9 cellular contexts compared by ENCODE assay signal in genomic region chr1:164659621-164660414, GRCh38.
DNase-seq lines count a peak whose midpoint lies in the region; ATAC-seq and TF ChIP-seq lines count a peak whose summit lies in the region.
"Had no signal": no experiment of that assay in that cellular context is flagged by ENCODE, and none has a peak within 500 bp of the region (broad histone marks: within the 10 kb centered on the region; RNA-seq: fewer than 3 reads in every experiment).

No MANE protein-coding gene starts in this region.

- POLR2A ChIA-PET in MCF 10A (lab: Yijun Ruan, JAX): no interaction called here
- POLR2A ChIA-PET in activated CD8-positive, alpha-beta T cell treated with anti-CD3 and anti-CD28 coated beads, Interleukin-2, amount 10 ng/mL, durations not matched to agents 7 days and 5 days (lab: Charles Lee): interaction anchor here (0.8 kb wide), 1 partner anchor 8 kb away, joined by 3 read pairs; no protein-coding TSS in a partner anchor

- BruUV-seq in MCF 10A (replicated peaks; lab: Mats Ljungman, UMichigan): no TSS peak

- H3K27ac ChIP-seq in uterus (peak overlapping the region; percentile 54 to 68), adrenal gland (no peak overlapping the region)

- H3K36me3 ChIP-seq in uterus (no peaks in the 10 kb centered on the region), adrenal gland (replicated peaks in 1 of 2) (no peaks in the 10 kb centered on the region)

- H3K4me3 ChIP-seq in uterus: no peak overlapping the region
- no peak overlapping the region for H3K4me3 ChIP-seq in adrenal gland

- no peak for ATAC-seq in activated CD8-positive, alpha-beta T cell treated with anti-CD3 and anti-CD28 coated beads, Interleukin-2, amount 10 ng/mL, durations not matched to agents 7 days and 5 days

- H3K4me3 Mint-ChIP-seq in MCF 10A (ENCODE audit: unreplicated experiment) (no peak overlapping the region), immature natural killer cell (peak overlapping the region; percentile 28 to 79 (median 40))
- H3K4me3 Mint-ChIP-seq in activated CD8-positive, alpha-beta T cell treated with anti-CD3 and anti-CD28 coated beads, Interleukin-2, amount 10 ng/mL, durations not matched to agents 7 days and 5 days: no peak overlapping the region
- H3K4me3 Mint-ChIP-seq: central memory CD8-positive, alpha-beta T cell had no signal

- H3K4me1 Mint-ChIP-seq in MCF 10A (ENCODE audit: insufficient read depth, unreplicated experiment) (peaks cover 6% of the 10 kb centered on the region), immature natural killer cell (peaks cover 38 to 50% of the 10 kb centered on the region in 2 donors)
- peaks cover 15% of the 10 kb centered on the region for H3K4me1 Mint-ChIP-seq in activated CD8-positive, alpha-beta T cell treated with anti-CD3 and anti-CD28 coated beads, Interleukin-2, amount 10 ng/mL, durations not matched to agents 7 days and 5 days (ENCODE audit: low read depth)

- H3K4me1 ChIP-seq in uterus: peaks cover 7 to 11% of the 10 kb centered on the region in 2 donors
- peaks cover 0 to 29% of the 10 kb centered on the region in 2 donors for H3K4me1 ChIP-seq in adrenal gland (replicated peaks in 1 of 2)

- H3K27me3 Mint-ChIP-seq in MCF 10A (ENCODE audit: insufficient read depth, unreplicated experiment): no peaks in the 10 kb centered on the region
- peaks cover 18 to 29% (median 20%) of the 10 kb centered on the region in 3 donors for H3K27me3 Mint-ChIP-seq in immature natural killer cell (ENCODE audit: low read depth in 3 of 3)
- H3K27me3 Mint-ChIP-seq in activated CD8-positive, alpha-beta T cell treated with anti-CD3 and anti-CD28 coated beads, Interleukin-2, amount 10 ng/mL, durations not matched to agents 7 days and 5 days (ENCODE audit: low read depth): no peaks in the 10 kb centered on the region
- H3K27me3 Mint-ChIP-seq: central memory CD8-positive, alpha-beta T cell had no signal

- in situ Hi-C loops in T47D (cut with HindIII; ENCODE audit: low pct_unique_long_range_greater_than_20kb, low sequenced_read_pairs): no loop called here

- H3K9me3 Mint-ChIP-seq in MCF 10A (ENCODE audit: unreplicated experiment) (no peaks in the 10 kb centered on the region), immature natural killer cell (no peaks in the 10 kb centered on the region)
- H3K9me3 Mint-ChIP-seq in activated CD8-positive, alpha-beta T cell treated with anti-CD3 and anti-CD28 coated beads, Interleukin-2, amount 10 ng/mL, durations not matched to agents 7 days and 5 days (ENCODE audit: insufficient read depth): no peaks in the 10 kb centered on the region

- H3K9me3 ChIP-seq in uterus: no peaks in the 10 kb centered on the region
- H3K9me3 ChIP-seq in adrenal gland (replicated peaks in 1 of 3): no peaks in the 10 kb centered on the region

- no peak for TF ChIP-seq POLR2A in uterus (IDR thresholded peaks at IDR 0.05)
- no peak for TF ChIP-seq POLR2A in adrenal gland (IDR thresholded peaks at IDR 0.05)

- H3K36me3 Mint-ChIP-seq in MCF 10A (ENCODE audit: insufficient read depth, unreplicated experiment): no peaks in the 10 kb centered on the region
- no peaks in the 10 kb centered on the region for H3K36me3 Mint-ChIP-seq in immature natural killer cell
- H3K36me3 Mint-ChIP-seq in activated CD8-positive, alpha-beta T cell treated with anti-CD3 and anti-CD28 coated beads, Interleukin-2, amount 10 ng/mL, durations not matched to agents 7 days and 5 days (ENCODE audit: low read depth): no peaks in the 10 kb centered on the region

- no peak overlapping the region for H3K27ac Mint-ChIP-seq in MCF 10A (ENCODE audit: low read depth, unreplicated experiment)
- H3K27ac Mint-ChIP-seq in immature natural killer cell: peak overlapping the region in 5 of 6 donors; percentile 77 to 92 (median 82)
- H3K27ac Mint-ChIP-seq in activated CD8-positive, alpha-beta T cell treated with anti-CD3 and anti-CD28 coated beads, Interleukin-2, amount 10 ng/mL, durations not matched to agents 7 days and 5 days: no peak overlapping the region

- no peaks in the 10 kb centered on the region for H3K27me3 ChIP-seq in uterus
- no peaks in the 10 kb centered on the region for H3K27me3 ChIP-seq in adrenal gland

- intact Hi-C loops in MCF 10A (cut with micrococcal nuclease) (no loop called here), uterus (cut with DNase I; ENCODE audit: low total_unique reads) (no loop called here), adrenal gland (cut with DNase I) (no loop called here)

- WGBS in adrenal gland, 4 donors: 74 to 80% (median 77%) methylated on average over 3 to 4 of the region's 4 CpGs

- CTCF ChIA-PET in MCF 10A (lab: Yijun Ruan, JAX): interaction anchor here (0.6 to 1.7 kb wide), 6 partner anchors 7 to 372 kb away, joined by 3 to 5 read pairs (median 4); no protein-coding TSS in a partner anchor
- CTCF ChIA-PET in activated CD8-positive, alpha-beta T cell treated with anti-CD3 and anti-CD28 coated beads, Interleukin-2, amount 10 ng/mL, durations not matched to agents 7 days and 5 days (lab: Charles Lee): interaction anchor here (0.9 kb wide), 1 partner anchor 14 kb away, joined by 3 read pairs; no protein-coding TSS in a partner anchor

- TF ChIP-seq CTCF in MCF 10A (IDR thresholded peaks at IDR 0.05; ENCODE audit: unreplicated experiment) (no peak), uterus (IDR thresholded peaks at IDR 0.05) (no peak), adrenal gland (IDR thresholded peaks at IDR 0.05) (no peak)

- DNase-seq in T47D (ENCODE audit: low read depth in 1 of 2, low spot score in 1 of 2) (peak; percentile 38 to 96), MCF 10A (ENCODE audit: unreplicated experiment) (no peak), NCI-H510A (lab: John Stamatoyannopoulos, UW) (peak; percentile 19), immature natural killer cell (no peak), uterus (peak in 1 of 2 donors; percentile 48), H4 (ENCODE audit: low spot score) (no peak), adrenal gland (no peak)
- no peak for DNase-seq in activated CD8-positive, alpha-beta T cell treated with anti-CD3 and anti-CD28 coated beads, Interleukin-2, amount 10 ng/mL, durations not matched to agents 7 days and 5 days

Comparison
In these comparisons a context has a peak if more than half of its experiments do, and no peak if none do; other contexts are left out.
1. DNase-seq: peak in T47D (2 of 2) and NCI-H510A (single experiment); none in MCF 10A (single experiment), immature natural killer cell (0 of 3), activated CD8-positive, alpha-beta T cell treated with anti-CD3 and anti-CD28 coated beads, Interleukin-2, amount 10 ng/mL, durations not matched to agents 7 days and 5 days (single experiment), H4 (single experiment) and adrenal gland (0 of 7).
2. H3K27ac Mint-ChIP-seq: peak in immature natural killer cell (5 of 6); none in MCF 10A (single experiment) and activated CD8-positive, alpha-beta T cell treated with anti-CD3 and anti-CD28 coated beads, Interleukin-2, amount 10 ng/mL, durations not matched to agents 7 days and 5 days (single experiment).
3. H3K4me3 Mint-ChIP-seq: peak in immature natural killer cell (5 of 5); none in MCF 10A (single experiment) and activated CD8-positive, alpha-beta T cell treated with anti-CD3 and anti-CD28 coated beads, Interleukin-2, amount 10 ng/mL, durations not matched to agents 7 days and 5 days (single experiment).
4. H3K27ac ChIP-seq: peak in uterus (2 of 2); none in adrenal gland (0 of 5).